Comparison of ENCODE assay signal across 1 cellular context in the genomic region with DNA sequence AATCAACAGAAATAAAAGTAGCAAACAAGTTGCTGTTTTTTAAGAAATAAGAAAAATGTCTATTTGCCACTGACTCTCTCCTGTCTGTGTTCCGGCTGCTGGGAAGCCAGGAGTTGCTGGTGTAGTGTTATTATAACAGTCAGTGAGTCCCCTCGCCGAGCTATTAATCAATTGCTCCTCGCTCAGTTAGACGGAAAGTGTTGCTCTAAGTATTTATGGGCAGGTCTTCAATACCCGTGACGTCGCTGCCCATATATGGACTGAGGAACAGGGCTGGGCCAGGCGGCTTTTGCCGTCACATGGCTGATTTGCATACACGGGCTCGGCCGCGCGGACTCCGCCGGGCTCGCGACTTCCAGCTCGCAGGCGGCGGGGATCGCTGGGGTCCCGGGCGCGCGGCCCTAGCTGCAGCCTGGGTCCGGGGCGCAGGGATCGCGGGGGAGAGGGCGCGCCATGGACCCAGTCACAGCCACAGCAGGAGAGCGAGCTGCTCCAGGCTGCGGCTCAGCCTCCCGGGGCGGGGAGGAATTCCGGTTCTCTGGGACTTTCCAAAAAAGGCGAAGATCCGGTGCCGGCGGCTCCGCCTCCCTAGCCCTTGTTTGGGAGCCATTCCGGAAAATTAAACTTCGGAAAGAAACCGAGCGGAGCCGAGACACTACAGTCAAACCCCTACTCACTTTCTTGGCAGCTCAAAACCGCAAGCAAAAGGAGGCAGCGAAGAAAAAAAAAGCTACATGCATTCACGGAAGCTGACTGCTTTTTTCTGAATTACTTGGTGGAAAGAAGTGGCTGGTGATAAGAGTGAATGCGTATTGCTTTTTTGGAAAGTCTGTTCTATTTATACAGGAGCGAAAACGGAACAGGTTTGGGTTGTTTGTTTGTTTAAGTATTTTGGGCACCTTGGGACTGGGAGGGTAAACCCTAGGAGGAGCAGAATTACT.
A peak's percentile ranks its signal among the peaks of the same experiment; 100 is the strongest.
TF ChIP-seq lines count a peak whose summit lies in the region.

A gene (minus strand): TSS at position 188 of the 941 bp plus-strand sequence. CDS start 337 bp downstream, outside the sequence.

TF ChIP-seq in HepG2, 621 proteins besides CTCF, POLR2A, EP300 and RAD21 (continued from another document and continues in another):
- TF ChIP-seq, protein P1, sequence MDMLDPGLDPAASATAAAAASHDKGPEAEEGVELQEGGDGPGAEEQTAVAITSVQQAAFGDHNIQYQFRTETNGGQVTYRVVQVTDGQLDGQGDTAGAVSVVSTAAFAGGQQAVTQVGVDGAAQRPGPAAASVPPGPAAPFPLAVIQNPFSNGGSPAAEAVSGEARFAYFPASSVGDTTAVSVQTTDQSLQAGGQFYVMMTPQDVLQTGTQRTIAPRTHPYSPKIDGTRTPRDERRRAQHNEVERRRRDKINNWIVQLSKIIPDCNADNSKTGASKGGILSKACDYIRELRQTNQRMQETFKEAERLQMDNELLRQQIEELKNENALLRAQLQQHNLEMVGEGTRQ (IDR thresholded peaks at IDR 0.05; ENCODE audit: low read depth, low read length): peak; percentile 61
- TF ChIP-seq, protein P1 (CRISPR knock-in tag; IDR thresholded peaks at IDR 0.05; ENCODE audit: borderline replicate concordance): peak; percentile 97; the same call in 1 of the 2 replicates
- TF ChIP-seq ZNF878 (CRISPR knock-in tag; IDR thresholded peaks at IDR 0.05) (no peak), RFXAP (CRISPR knock-in tag; IDR thresholded peaks at IDR 0.05; ENCODE audit: borderline replicate concordance) (no peak), SALL2 (CRISPR knock-in tag; IDR thresholded peaks at IDR 0.05) (0 out of 2 replicates have a peak, but pooled peaks have one; percentile 34), RXRB (CRISPR knock-in tag; IDR thresholded peaks at IDR 0.05; ENCODE audit: borderline replicate concordance) (0 out of 2 replicates have a peak, but pooled peaks have one; percentile 15), PLRG1 (conservative IDR thresholded peaks at IDR 0.05) (no peak), ZNF17 (CRISPR knock-in tag; IDR thresholded peaks at IDR 0.05) (no peak), YEATS4 (CRISPR knock-in tag; IDR thresholded peaks at IDR 0.05; ENCODE audit: borderline replicate concordance) (peak; percentile 67; the same call in 1 of the 2 replicates), KLF9 (CRISPR knock-in tag; IDR thresholded peaks at IDR 0.05; ENCODE audit: low read depth) (no peak), SRF (IDR thresholded peaks at IDR 0.05; ENCODE audit: low read depth, low read length) (peak; percentile 100), MIXL1 (CRISPR knock-in tag; IDR thresholded peaks at IDR 0.05) (no peak), MYC (CRISPR knock-in tag; IDR thresholded peaks at IDR 0.05; ENCODE audit: borderline replicate concordance) (0 out of 2 replicates have a peak, but pooled peaks have one; percentile 23), ZFY (CRISPR knock-in tag; IDR thresholded peaks at IDR 0.05) (peak; percentile 20; the same call in 1 of the 2 replicates), PHF8 (CRISPR knock-in tag; IDR thresholded peaks at IDR 0.05) (peak; percentile 20; the same call in 1 of the 2 replicates), ZNF605 (CRISPR knock-in tag; IDR thresholded peaks at IDR 0.05) (0 out of 2 replicates have a peak, but pooled peaks have one; percentile 19), CREB1 (IDR thresholded peaks at IDR 0.05) (peak; percentile 77), CREB1 (CRISPR knock-in tag; IDR thresholded peaks at IDR 0.05) (peak; percentile 75), ZNF160 (CRISPR knock-in tag; IDR thresholded peaks at IDR 0.05) (no peak), ZNF660 (CRISPR knock-in tag; IDR thresholded peaks at IDR 0.05; ENCODE audit: borderline replicate concordance, low read depth) (no peak), ZBTB21 (CRISPR knock-in tag; IDR thresholded peaks at IDR 0.05) (peak; percentile 36; the same call in 1 of the 2 replicates), ZNF766 (CRISPR knock-in tag; IDR thresholded peaks at IDR 0.05; ENCODE audit: borderline replicate concordance) (no peak), FOXK1 (CRISPR knock-in tag; IDR thresholded peaks at IDR 0.05; ENCODE audit: borderline replicate concordance, low read depth) (0 out of 2 replicates have a peak, but pooled peaks have one; percentile 17), SPEN (CRISPR knock-in tag; IDR thresholded peaks at IDR 0.05; ENCODE audit: low read depth) (peak; percentile 35; the same call in 1 of the 2 replicates), SNAPC2 (CRISPR knock-in tag; IDR thresholded peaks at IDR 0.05) (0 out of 2 replicates have a peak, but pooled peaks have one; percentile 43), ZNF782 (CRISPR knock-in tag; IDR thresholded peaks at IDR 0.05; ENCODE audit: borderline replicate concordance) (0 out of 2 replicates have a peak, but pooled peaks have one; percentile 13)
- TF ChIP-seq, protein P2, sequence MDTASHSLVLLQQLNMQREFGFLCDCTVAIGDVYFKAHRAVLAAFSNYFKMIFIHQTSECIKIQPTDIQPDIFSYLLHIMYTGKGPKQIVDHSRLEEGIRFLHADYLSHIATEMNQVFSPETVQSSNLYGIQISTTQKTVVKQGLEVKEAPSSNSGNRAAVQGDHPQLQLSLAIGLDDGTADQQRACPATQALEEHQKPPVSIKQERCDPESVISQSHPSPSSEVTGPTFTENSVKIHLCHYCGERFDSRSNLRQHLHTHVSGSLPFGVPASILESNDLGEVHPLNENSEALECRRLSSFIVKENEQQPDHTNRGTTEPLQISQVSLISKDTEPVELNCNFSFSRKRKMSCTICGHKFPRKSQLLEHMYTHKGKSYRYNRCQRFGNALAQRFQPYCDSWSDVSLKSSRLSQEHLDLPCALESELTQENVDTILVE (CRISPR knock-in tag; IDR thresholded peaks at IDR 0.05): peak; percentile 52; the same call in 1 of the 2 replicates
- TF ChIP-seq, protein P3, sequence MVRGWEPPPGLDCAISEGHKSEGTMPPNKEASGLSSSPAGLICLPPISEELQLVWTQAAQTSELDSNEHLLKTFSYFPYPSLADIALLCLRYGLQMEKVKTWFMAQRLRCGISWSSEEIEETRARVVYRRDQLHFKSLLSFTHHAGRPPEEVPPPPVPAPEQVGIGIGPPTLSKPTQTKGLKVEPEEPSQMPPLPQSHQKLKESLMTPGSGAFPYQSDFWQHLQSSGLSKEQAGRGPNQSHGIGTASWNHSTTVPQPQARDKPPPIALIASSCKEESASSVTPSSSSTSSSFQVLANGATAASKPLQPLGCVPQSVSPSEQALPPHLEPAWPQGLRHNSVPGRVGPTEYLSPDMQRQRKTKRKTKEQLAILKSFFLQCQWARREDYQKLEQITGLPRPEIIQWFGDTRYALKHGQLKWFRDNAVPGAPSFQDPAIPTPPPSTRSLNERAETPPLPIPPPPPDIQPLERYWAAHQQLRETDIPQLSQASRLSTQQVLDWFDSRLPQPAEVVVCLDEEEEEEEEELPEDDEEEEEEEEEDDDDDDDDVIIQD (CRISPR knock-in tag; IDR thresholded peaks at IDR 0.05; ENCODE audit: low read depth): no peak
- TF ChIP-seq, protein P4, sequence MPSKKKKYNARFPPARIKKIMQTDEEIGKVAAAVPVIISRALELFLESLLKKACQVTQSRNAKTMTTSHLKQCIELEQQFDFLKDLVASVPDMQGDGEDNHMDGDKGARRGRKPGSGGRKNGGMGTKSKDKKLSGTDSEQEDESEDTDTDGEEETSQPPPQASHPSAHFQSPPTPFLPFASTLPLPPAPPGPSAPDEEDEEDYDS (CRISPR knock-in tag; IDR thresholded peaks at IDR 0.05): peak; percentile 44; the same call in 1 of the 2 replicates
- TF ChIP-seq, protein P5, sequence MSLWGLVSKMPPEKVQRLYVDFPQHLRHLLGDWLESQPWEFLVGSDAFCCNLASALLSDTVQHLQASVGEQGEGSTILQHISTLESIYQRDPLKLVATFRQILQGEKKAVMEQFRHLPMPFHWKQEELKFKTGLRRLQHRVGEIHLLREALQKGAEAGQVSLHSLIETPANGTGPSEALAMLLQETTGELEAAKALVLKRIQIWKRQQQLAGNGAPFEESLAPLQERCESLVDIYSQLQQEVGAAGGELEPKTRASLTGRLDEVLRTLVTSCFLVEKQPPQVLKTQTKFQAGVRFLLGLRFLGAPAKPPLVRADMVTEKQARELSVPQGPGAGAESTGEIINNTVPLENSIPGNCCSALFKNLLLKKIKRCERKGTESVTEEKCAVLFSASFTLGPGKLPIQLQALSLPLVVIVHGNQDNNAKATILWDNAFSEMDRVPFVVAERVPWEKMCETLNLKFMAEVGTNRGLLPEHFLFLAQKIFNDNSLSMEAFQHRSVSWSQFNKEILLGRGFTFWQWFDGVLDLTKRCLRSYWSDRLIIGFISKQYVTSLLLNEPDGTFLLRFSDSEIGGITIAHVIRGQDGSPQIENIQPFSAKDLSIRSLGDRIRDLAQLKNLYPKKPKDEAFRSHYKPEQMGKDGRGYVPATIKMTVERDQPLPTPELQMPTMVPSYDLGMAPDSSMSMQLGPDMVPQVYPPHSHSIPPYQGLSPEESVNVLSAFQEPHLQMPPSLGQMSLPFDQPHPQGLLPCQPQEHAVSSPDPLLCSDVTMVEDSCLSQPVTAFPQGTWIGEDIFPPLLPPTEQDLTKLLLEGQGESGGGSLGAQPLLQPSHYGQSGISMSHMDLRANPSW (CRISPR knock-in tag; IDR thresholded peaks at IDR 0.05; ENCODE audit: borderline replicate concordance): no peak
- TF ChIP-seq, protein P6, sequence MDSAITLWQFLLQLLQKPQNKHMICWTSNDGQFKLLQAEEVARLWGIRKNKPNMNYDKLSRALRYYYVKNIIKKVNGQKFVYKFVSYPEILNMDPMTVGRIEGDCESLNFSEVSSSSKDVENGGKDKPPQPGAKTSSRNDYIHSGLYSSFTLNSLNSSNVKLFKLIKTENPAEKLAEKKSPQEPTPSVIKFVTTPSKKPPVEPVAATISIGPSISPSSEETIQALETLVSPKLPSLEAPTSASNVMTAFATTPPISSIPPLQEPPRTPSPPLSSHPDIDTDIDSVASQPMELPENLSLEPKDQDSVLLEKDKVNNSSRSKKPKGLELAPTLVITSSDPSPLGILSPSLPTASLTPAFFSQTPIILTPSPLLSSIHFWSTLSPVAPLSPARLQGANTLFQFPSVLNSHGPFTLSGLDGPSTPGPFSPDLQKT (CRISPR knock-in tag; IDR thresholded peaks at IDR 0.05; ENCODE audit: borderline replicate concordance): peak; percentile 99; the same call in 1 of the 2 replicates
- TF ChIP-seq, protein P7, sequence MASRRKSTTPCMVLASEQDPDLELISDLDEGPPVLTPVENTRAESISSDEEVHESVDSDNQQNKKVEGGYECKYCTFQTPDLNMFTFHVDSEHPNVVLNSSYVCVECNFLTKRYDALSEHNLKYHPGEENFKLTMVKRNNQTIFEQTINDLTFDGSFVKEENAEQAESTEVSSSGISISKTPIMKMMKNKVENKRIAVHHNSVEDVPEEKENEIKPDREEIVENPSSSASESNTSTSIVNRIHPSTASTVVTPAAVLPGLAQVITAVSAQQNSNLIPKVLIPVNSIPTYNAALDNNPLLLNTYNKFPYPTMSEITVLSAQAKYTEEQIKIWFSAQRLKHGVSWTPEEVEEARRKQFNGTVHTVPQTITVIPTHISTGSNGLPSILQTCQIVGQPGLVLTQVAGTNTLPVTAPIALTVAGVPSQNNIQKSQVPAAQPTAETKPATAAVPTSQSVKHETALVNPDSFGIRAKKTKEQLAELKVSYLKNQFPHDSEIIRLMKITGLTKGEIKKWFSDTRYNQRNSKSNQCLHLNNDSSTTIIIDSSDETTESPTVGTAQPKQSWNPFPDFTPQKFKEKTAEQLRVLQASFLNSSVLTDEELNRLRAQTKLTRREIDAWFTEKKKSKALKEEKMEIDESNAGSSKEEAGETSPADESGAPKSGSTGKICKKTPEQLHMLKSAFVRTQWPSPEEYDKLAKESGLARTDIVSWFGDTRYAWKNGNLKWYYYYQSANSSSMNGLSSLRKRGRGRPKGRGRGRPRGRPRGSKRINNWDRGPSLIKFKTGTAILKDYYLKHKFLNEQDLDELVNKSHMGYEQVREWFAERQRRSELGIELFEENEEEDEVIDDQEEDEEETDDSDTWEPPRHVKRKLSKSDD (CRISPR knock-in tag; IDR thresholded peaks at IDR 0.05; ENCODE audit: low read depth): peak; percentile 29; the same call in 1 of the 2 replicates
- TF ChIP-seq, protein P8, sequence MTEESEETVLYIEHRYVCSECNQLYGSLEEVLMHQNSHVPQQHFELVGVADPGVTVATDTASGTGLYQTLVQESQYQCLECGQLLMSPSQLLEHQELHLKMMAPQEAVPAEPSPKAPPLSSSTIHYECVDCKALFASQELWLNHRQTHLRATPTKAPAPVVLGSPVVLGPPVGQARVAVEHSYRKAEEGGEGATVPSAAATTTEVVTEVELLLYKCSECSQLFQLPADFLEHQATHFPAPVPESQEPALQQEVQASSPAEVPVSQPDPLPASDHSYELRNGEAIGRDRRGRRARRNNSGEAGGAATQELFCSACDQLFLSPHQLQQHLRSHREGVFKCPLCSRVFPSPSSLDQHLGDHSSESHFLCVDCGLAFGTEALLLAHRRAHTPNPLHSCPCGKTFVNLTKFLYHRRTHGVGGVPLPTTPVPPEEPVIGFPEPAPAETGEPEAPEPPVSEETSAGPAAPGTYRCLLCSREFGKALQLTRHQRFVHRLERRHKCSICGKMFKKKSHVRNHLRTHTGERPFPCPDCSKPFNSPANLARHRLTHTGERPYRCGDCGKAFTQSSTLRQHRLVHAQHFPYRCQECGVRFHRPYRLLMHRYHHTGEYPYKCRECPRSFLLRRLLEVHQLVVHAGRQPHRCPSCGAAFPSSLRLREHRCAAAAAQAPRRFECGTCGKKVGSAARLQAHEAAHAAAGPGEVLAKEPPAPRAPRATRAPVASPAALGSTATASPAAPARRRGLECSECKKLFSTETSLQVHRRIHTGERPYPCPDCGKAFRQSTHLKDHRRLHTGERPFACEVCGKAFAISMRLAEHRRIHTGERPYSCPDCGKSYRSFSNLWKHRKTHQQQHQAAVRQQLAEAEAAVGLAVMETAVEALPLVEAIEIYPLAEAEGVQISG (CRISPR knock-in tag; IDR thresholded peaks at IDR 0.05): peak; percentile 30; the same call in 1 of the 2 replicates
